ENCODE assay signal across 1 cellular context in genomic region chr6:33276581-33276863, GRCh38.
TF ChIP-seq lines count a peak whose summit lies in the region.

No MANE protein-coding gene starts in this region.

TF ChIP-seq in HepG2, 621 proteins besides CTCF, POLR2A, EP300 and RAD21:
- TF ChIP-seq POLR2AphosphoS2 (IDR thresholded peaks at IDR 0.05; ENCODE audit: low read depth, low read length) (peak; percentile 78; the same call in 1 of the 2 replicates), MBD4 (IDR thresholded peaks at IDR 0.05; ENCODE audit: borderline replicate concordance, low read length) (0 out of 2 replicates have a peak, but pooled peaks have one; percentile 62), RCOR2 (CRISPR knock-in tag; IDR thresholded peaks at IDR 0.05) (no peak), REPIN1 (CRISPR knock-in tag; IDR thresholded peaks at IDR 0.05; ENCODE audit: borderline replicate concordance, low read depth) (no peak), POLR2AphosphoS5 (IDR thresholded peaks at IDR 0.05; ENCODE audit: low read depth, low read length) (peak; percentile 57; the same call in 1 of the 2 replicates)
